21 cellular contexts compared by ENCODE assay signal in the genomic region with DNA sequence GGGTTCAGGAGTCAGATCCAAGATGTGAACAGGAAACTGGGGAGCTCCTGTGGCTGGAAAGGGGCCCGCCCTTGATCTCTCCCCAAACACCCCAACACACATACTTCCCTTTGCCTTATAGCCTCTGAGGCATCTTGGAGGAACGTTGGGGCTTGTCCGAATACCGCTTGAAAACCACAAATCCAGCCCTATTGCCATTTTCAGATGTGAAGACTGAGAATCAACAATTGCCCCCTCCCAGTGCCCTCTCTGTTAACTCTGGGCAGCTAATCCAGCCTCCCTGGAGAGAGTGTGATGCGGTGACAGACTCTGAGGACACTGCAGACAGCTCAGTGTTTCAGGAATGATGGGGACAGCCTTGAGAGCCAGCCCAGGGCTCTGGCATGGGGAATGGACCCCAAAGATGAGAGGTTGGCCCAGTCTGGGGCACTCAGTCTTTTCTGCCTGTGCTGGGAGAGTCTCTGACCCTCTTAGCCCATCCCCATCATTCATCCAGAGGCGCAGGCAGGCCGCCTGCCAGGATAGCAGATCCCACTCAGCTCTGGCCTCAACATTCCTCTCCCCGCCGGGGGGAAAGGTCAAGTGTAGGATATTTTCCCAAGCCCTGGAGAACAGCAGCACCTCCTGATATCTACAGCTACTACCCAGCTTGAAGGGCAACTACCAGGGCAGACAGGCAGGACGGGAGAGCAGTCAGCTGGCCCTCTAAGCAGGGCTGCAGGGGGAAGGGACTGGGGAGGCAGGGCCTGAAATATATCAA. TPM values are rescaled to one million over a fixed set of nuclear protein-coding genes. Genes with fewer than 3 reads are reported as not detected.
DNase-seq lines count a peak whose midpoint lies in the region; ATAC-seq and TF ChIP-seq lines count a peak whose summit lies in the region.
"Had no signal": no experiment of that assay in that cellular context is flagged by ENCODE, and none has a peak within 500 bp of the region (broad histone marks: within the 10 kb centered on the region; RNA-seq: fewer than 3 reads in every experiment).

No MANE protein-coding gene starts in this region.

- no peak overlapping the region for H2BK120ac ChIP-seq in H9 (ENCODE audit: low read depth, low read length, poor library complexity, severe bottlenecking)

- H2BK20ac ChIP-seq in H9 (ENCODE audit: low read depth, low read length, poor library complexity, severe bottlenecking): no peak overlapping the region

- no peak overlapping the region; the same call in 1 of the 2 replicates for H3K14ac ChIP-seq in H9 (ENCODE audit: insufficient read depth, low read length)

- ATAC-seq in GM21367 (IDR thresholded peaks at IDR 0.05; ENCODE audit: unreplicated experiment): no peak
- ATAC-seq: GM12878; left ventricle myocardium superior; stimulated activated effector memory CD8-positive, alpha-beta T cell treated with anti-CD3 and anti-CD28 coated beads, Interleukin-12 subunit alpha, Interleukin-12 subunit beta, amount 100 ng/mL, for 72 hours had no signal

- no peak overlapping the region for H2AFZ ChIP-seq in H9 (ENCODE audit: low read length)

- H2BK12ac ChIP-seq in H9 (ENCODE audit: insufficient read length, low read depth, low read length): no peak overlapping the region

- H3K27me3 ChIP-seq in spleen (replicated peaks in 1 of 7): no peaks in the 10 kb centered on the region
- H3K27me3 ChIP-seq in H9 (ENCODE audit: insufficient read depth, low read length): no peaks in the 10 kb centered on the region
- H3K27me3 ChIP-seq: BLaER1 treated with 17β-estradiol and CSF1 and Interleukin-3, amounts not matched to agents 10 nM and 100 nM had no signal

- TF ChIP-seq CTCF in spleen (IDR thresholded peaks at IDR 0.05 in 8 of 11, conservative IDR thresholded peaks at IDR 0.05 in 3 of 11): no peak
- no peak for TF ChIP-seq CTCF in H9 (conservative IDR thresholded peaks at IDR 0.05)

- no peak overlapping the region for H3K56ac ChIP-seq in H9 (ENCODE audit: insufficient read length, low read depth, low read length)

- H3K79me1 ChIP-seq in H9 (ENCODE audit: insufficient read depth, low read depth, low read length, poor library complexity, severe bottlenecking): no peaks in the 10 kb centered on the region

- no peak for TF ChIP-seq POLR2A in spleen (IDR thresholded peaks at IDR 0.05)

- DNase-seq in NCI-H82 (lab: John Stamatoyannopoulos, UW) (peak; percentile 61), NCI-H82 treated with DMSO at 0.1 percent for 48 hours (lab: John Stamatoyannopoulos, UW; ENCODE audit: unreplicated experiment) (no peak), amniotic epithelial cell (ENCODE audit: low read depth) (peak; percentile 44), iris pigment epithelial cell (ENCODE audit: low read depth) (peak; percentile 56), spleen (peak; percentile 58), pons (ENCODE audit: low spot score) (no peak), H9 (no peak)
- DNase-seq: activated CD4-positive, alpha-beta T cell treated with anti-CD3 and anti-CD28 coated beads, Interleukin-2, amount 50 U/mL, for 48 hours; activated naive CD4-positive, alpha-beta T cell treated with anti-CD3 and anti-CD28 coated beads for 36 hours; GF-D8; left ventricle myocardium superior; NCI-H2029 treated with DMSO at 0.1 percent for 48 hours; SHP77 treated with DMSO at 0.1 percent for 48 hours had no signal

- no peak overlapping the region for H3K27ac Mint-ChIP-seq in H9
- H3K27ac Mint-ChIP-seq: activated naive CD4-positive, alpha-beta T cell treated with anti-CD3 and anti-CD28 coated beads for 36 hours; dendritic cell treated with granulocyte-macrophage colony-stimulating factor and Interleukin-4, amounts not matched to agents 40 ng/mL and 50 ng/mL, for 4 days; progenitor cell of endocrine pancreas; stimulated activated effector memory CD8-positive, alpha-beta T cell treated with anti-CD3 and anti-CD28 coated beads, Interleukin-12 subunit alpha, Interleukin-12 subunit beta, amount 100 ng/mL, for 72 hours; T-helper 1 cell treated with Interleukin-12 subunit alpha and Interleukin-12 subunit beta and Interleukin-4 antibody, amounts not matched to agents 30 μg/mL and 1 μg/mL, for 36 hours had no signal

- intact Hi-C loops in spleen (cut with DNase I; ENCODE audit: low total_unique reads): no loop called here

- no peak overlapping the region for H3K4me3 ChIP-seq in spleen
- H3K4me3 ChIP-seq: BLaER1 treated with 17β-estradiol and CSF1 and Interleukin-3, amounts not matched to agents 10 nM and 100 nM; GM12878; thoracic aorta had no signal

- no peak overlapping the region for H2BK5ac ChIP-seq in H9 (ENCODE audit: insufficient read length, low read length)

- H3K4me3 Mint-ChIP-seq in H9: no peak overlapping the region
- H3K4me3 Mint-ChIP-seq: activated naive CD4-positive, alpha-beta T cell treated with anti-CD3 and anti-CD28 coated beads for 36 hours; dendritic cell treated with granulocyte-macrophage colony-stimulating factor and Interleukin-4, amounts not matched to agents 40 ng/mL and 50 ng/mL, for 4 days; stimulated activated effector memory CD8-positive, alpha-beta T cell treated with anti-CD3 and anti-CD28 coated beads, Interleukin-12 subunit alpha, Interleukin-12 subunit beta, amount 100 ng/mL, for 72 hours; T-helper 1 cell treated with Interleukin-12 subunit alpha and Interleukin-12 subunit beta and Interleukin-4 antibody, amounts not matched to agents 30 μg/mL and 1 μg/mL, for 36 hours had no signal

- H3K4me2 ChIP-seq in H9 (ENCODE audit: insufficient read depth, insufficient read length, low read length): no peak overlapping the region
- H3K4me2 ChIP-seq: BLaER1 treated with 17β-estradiol and CSF1 and Interleukin-3, amounts not matched to agents 10 nM and 100 nM had no signal

- no peaks in the 10 kb centered on the region for H3K9me3 ChIP-seq in spleen
- no peaks in the 10 kb centered on the region for H3K9me3 ChIP-seq in H9 (ENCODE audit: control insufficient read depth, low read depth, low read length)
- H3K9me3 ChIP-seq: BLaER1 treated with 17β-estradiol and CSF1 and Interleukin-3, amounts not matched to agents 10 nM and 100 nM; thoracic aorta had no signal

- H4K20me1 ChIP-seq in H9 (ENCODE audit: control insufficient read depth, insufficient read depth, insufficient read length): no peaks in the 10 kb centered on the region

- H3K36me3 Mint-ChIP-seq in H9 (ENCODE audit: insufficient read depth in 1 of 3, low read depth in 3 of 3): no peaks in the 10 kb centered on the region
- H3K36me3 Mint-ChIP-seq: stimulated activated effector memory CD8-positive, alpha-beta T cell treated with anti-CD3 and anti-CD28 coated beads, Interleukin-12 subunit alpha, Interleukin-12 subunit beta, amount 100 ng/mL, for 72 hours had no signal

- no peak overlapping the region for H2BK15ac ChIP-seq in H9 (ENCODE audit: low read depth, low read length)

- no peak overlapping the region for H3K4ac ChIP-seq in H9 (ENCODE audit: low read depth, low read length)

- H3K23ac ChIP-seq in H9 (ENCODE audit: insufficient read length, low read depth, low read length): no peak overlapping the region

- no peaks in the 10 kb centered on the region for H3K23me2 ChIP-seq in H9 (ENCODE audit: insufficient read length, low read depth, low read length, poor library complexity, severe bottlenecking)

- H3K27ac ChIP-seq in spleen: no peak overlapping the region
- H3K27ac ChIP-seq in H9 (ENCODE audit: insufficient read length, low read depth, low read length): no peak overlapping the region
- H3K27ac ChIP-seq: BLaER1 treated with 17β-estradiol and CSF1 and Interleukin-3, amounts not matched to agents 10 nM and 100 nM had no signal

- no peak overlapping the region for H4K91ac ChIP-seq in H9 (ENCODE audit: insufficient read length, low read depth, low read length)

- H4K5ac ChIP-seq in H9 (ENCODE audit: insufficient read length, low read depth, low read length): no peak overlapping the region

- H3T11ph ChIP-seq in H9 (ENCODE audit: low read length): no peak overlapping the region

- no peaks in the 10 kb centered on the region for H3K36me3 ChIP-seq in spleen
- H3K36me3 ChIP-seq: BLaER1 treated with 17β-estradiol and CSF1 and Interleukin-3, amounts not matched to agents 10 nM and 100 nM; thoracic aorta had no signal

- H3K79me2 ChIP-seq in H9 (ENCODE audit: insufficient read depth, low read length): no peaks in the 10 kb centered on the region

- 76 to 81% (median 78%) methylated on average over 10 of the region's 10 CpGs for WGBS in spleen, 5 donors
- no CpG with 5 or more reads among the region's 10 CpGs for WGBS in H9 (ENCODE audit: extremely low coverage, insufficient read length, low lambda C conversion rate)

- no peak overlapping the region for H3K18ac ChIP-seq in H9 (ENCODE audit: insufficient read length, low read depth, low read length)

- H2AK5ac ChIP-seq in H9 (ENCODE audit: insufficient read length, low read length): no peak overlapping the region

- no peaks in the 10 kb centered on the region for H3K27me3 Mint-ChIP-seq in H9 (ENCODE audit: low read depth)

- H3K9me3 Mint-ChIP-seq in H9: no peaks in the 10 kb centered on the region
- H3K9me3 Mint-ChIP-seq: activated naive CD4-positive, alpha-beta T cell treated with anti-CD3 and anti-CD28 coated beads for 36 hours; dendritic cell treated with granulocyte-macrophage colony-stimulating factor and Interleukin-4, amounts not matched to agents 40 ng/mL and 50 ng/mL, for 4 days; stimulated activated effector memory CD8-positive, alpha-beta T cell treated with anti-CD3 and anti-CD28 coated beads, Interleukin-12 subunit alpha, Interleukin-12 subunit beta, amount 100 ng/mL, for 72 hours; T-helper 1 cell treated with Interleukin-12 subunit alpha and Interleukin-12 subunit beta and Interleukin-4 antibody, amounts not matched to agents 30 μg/mL and 1 μg/mL, for 36 hours had no signal

- H3K4me1 ChIP-seq in spleen (peaks cover 0 to 30% (median 0%) of the 10 kb centered on the region in 6 donors), H9 (ENCODE audit: insufficient read depth, low read length) (no peaks in the 10 kb centered on the region)

- no peak overlapping the region for H3K9ac ChIP-seq in H9 (ENCODE audit: extremely low read depth, insufficient read length, low read length)
- H3K9ac ChIP-seq: BLaER1 treated with 17β-estradiol and CSF1 and Interleukin-3, amounts not matched to agents 10 nM and 100 nM had no signal

- peaks cover 21 to 41% of the 10 kb centered on the region in 2 experiments for H3K4me1 Mint-ChIP-seq in H9

- no peak overlapping the region for H4K8ac ChIP-seq in H9 (replicated peaks; ENCODE audit: insufficient read length, low read depth, low read length)

RNA-seq across cellular contexts. Expression of a gene that starts 24.6 kb away (rescaled TPM):
- total RNA-seq in spleen (10 to 100 TPM in 1 of 7 donors, 1 to 10 TPM in 6; 4.3 to 10.7 (median 6.3) TPM), H9 (2021) (0.75 and 0.77 TPM in 2 replicates)
- 1 to 10 TPM; 3.4 to 6.7 (median 4.2) TPM for polyA plus RNA-seq in spleen

Comparison
In these comparisons a context has a peak if more than half of its experiments do, and no peak if none do; other contexts are left out.
1. DNase-seq: peak in NCI-H82 (single experiment), amniotic epithelial cell (single experiment), iris pigment epithelial cell (single experiment) and spleen (single experiment); none in NCI-H82 treated with DMSO at 0.1 percent for 48 hours (single experiment), pons (single experiment) and H9 (single experiment).